In genomic region chr7:113099284-113099919, GRCh38 we compare ENCODE assay signal across 19 cellular contexts. TPM values are rescaled to one million over a fixed set of nuclear protein-coding genes. Genes with fewer than 3 reads are reported as not detected.
DNase-seq lines count a peak whose midpoint lies in the region; ATAC-seq, FAIRE-seq and TF ChIP-seq lines count a peak whose summit lies in the region.
"Had no signal": no experiment of that assay in that cellular context is flagged by ENCODE, and none has a peak within 500 bp of the region (broad histone marks: within the 10 kb centered on the region; RNA-seq: fewer than 3 reads in every experiment).

No MANE protein-coding gene starts in this region.

- H4K20me1 ChIP-seq in OCI-LY1 (ENCODE audit: insufficient read depth, low read length): no peaks in the 10 kb centered on the region

- FAIRE-seq in pancreas (lab: Jason Lieb, UNC): no peak

- peak; percentile 78 for ATAC-seq in foreskin keratinocyte
- ATAC-seq in pancreas: peak; percentile 57 to 80 (median 76)
- no peak for ATAC-seq in GM19397 (IDR thresholded peaks at IDR 0.05; ENCODE audit: unreplicated experiment)
- no peak for ATAC-seq in HG03469 (IDR thresholded peaks at IDR 0.05; ENCODE audit: unreplicated experiment)
- ATAC-seq in GM18511 (IDR thresholded peaks at IDR 0.05; ENCODE audit: unreplicated experiment): no peak
- ATAC-seq: gastrocnemius medialis had no signal

- H3K27me3 ChIP-seq in OCI-LY1 (ENCODE audit: insufficient read depth, low read length) (no peaks in the 10 kb centered on the region), foreskin keratinocyte (no peaks in the 10 kb centered on the region), pancreas (no peaks in the 10 kb centered on the region)
- H3K27me3 ChIP-seq: brain microvascular endothelial cell, gastrocnemius medialis had no signal

- no peak overlapping the region for H3K9ac ChIP-seq in OCI-LY1 (ENCODE audit: low read length)

- WGBS in pancreas, 2 donors: 12 to 15% methylated on average over 3 of the region's 3 CpGs

- H3K27ac Mint-ChIP-seq in Calu3 (ENCODE audit: unreplicated experiment): no peak overlapping the region
- H3K27ac Mint-ChIP-seq: activated naive CD4-positive, alpha-beta T cell treated with anti-CD3 and anti-CD28 coated beads for 36 hours had no signal

- H3K4me3 ChIP-seq in OCI-LY1 (ENCODE audit: low read depth, low read length, poor library complexity, severe bottlenecking) (no peak overlapping the region), pancreas (peak overlapping the region in 2 of 4 donors; percentile 4 to 7)
- H3K4me3 ChIP-seq: gastrocnemius medialis had no signal

- H3K4me1 ChIP-seq in OCI-LY1 (ENCODE audit: insufficient read depth, low read length, severe bottlenecking) (peaks cover 21% of the 10 kb centered on the region), foreskin keratinocyte (peaks cover 10% of the 10 kb centered on the region), pancreas (peaks cover 0 to 12% (median 0%) of the 10 kb centered on the region in 3 donors)
- H3K4me1 ChIP-seq: gastrocnemius medialis had no signal

- H3K9me3 Mint-ChIP-seq in Calu3 (ENCODE audit: low read depth, unreplicated experiment): no peaks in the 10 kb centered on the region
- H3K9me3 Mint-ChIP-seq: activated naive CD4-positive, alpha-beta T cell treated with anti-CD3 and anti-CD28 coated beads for 36 hours had no signal

- H3K27me3 Mint-ChIP-seq in Calu3 (ENCODE audit: unreplicated experiment): peaks cover 29% of the 10 kb centered on the region

- no peaks in the 10 kb centered on the region for H3K36me3 ChIP-seq in OCI-LY1 (ENCODE audit: insufficient read depth, low read length)
- H3K36me3 ChIP-seq in pancreas: no peaks in the 10 kb centered on the region
- H3K36me3 ChIP-seq: brain microvascular endothelial cell, gastrocnemius medialis had no signal

- TF ChIP-seq CTCF in Calu3 (IDR thresholded peaks at IDR 0.05; ENCODE audit: unreplicated experiment): no peak
- no peak for TF ChIP-seq CTCF in OCI-LY1 (IDR thresholded peaks at IDR 0.05; ENCODE audit: low read length)
- no peak for TF ChIP-seq CTCF in foreskin keratinocyte (conservative IDR thresholded peaks at IDR 0.05)
- no peak for TF ChIP-seq CTCF in pancreas (IDR thresholded peaks at IDR 0.05)

- peak overlapping the region; percentile 44; the same call in 1 of the 2 replicates for H3K4me2 ChIP-seq in OCI-LY1 (ENCODE audit: low read length)

- no peaks in the 10 kb centered on the region for H3K79me2 ChIP-seq in OCI-LY1 (ENCODE audit: insufficient read depth, low read length)

- no TSS peak for BruUV-seq in Calu3 (replicated peaks; lab: Mats Ljungman, UMichigan)

- DNase-seq in Calu3 (peak; percentile 31), foreskin keratinocyte (peak; percentile 78 to 87), pancreas (no peak), NCI-H446 treated with DMSO at 0.1 percent for 48 hours (lab: John Stamatoyannopoulos, UW) (no peak)
- DNase-seq: activated CD4-positive, CD25-positive, alpha-beta regulatory T cell treated with anti-CD3 and anti-CD28 coated beads, Interleukin-2, amount 50 U/mL, for 72 hours; activated CD8-positive, alpha-beta memory T cell treated with anti-CD3 and anti-CD28 coated beads, Interleukin-2, amount 50 U/mL, for 4 hours; activated naive CD4-positive, alpha-beta T cell treated with anti-CD3 and anti-CD28 coated beads for 36 hours; gastrocnemius medialis; GDM1; NCI-H187 treated with DMSO at 0.1 percent for 48 hours; NCI-H748 treated with DMSO at 0.1 percent for 48 hours; posterior cingulate gyrus had no signal

- intact Hi-C loops in Calu3 (cut with micrococcal nuclease; ENCODE audit: unreplicated experiment): no loop called here
- intact Hi-C loops in pancreas (cut with DNase I): no loop called here

- CTCF ChIA-PET in Calu3 (lab: Charles Lee): interaction anchor here (0.7 to 1.5 kb wide), 2 partner anchors 13 to 60 kb away, joined by 3 read pairs; partner anchors contain the start of gene GPR85

- H3K36me3 Mint-ChIP-seq in Calu3 (ENCODE audit: insufficient read depth, unreplicated experiment): no peaks in the 10 kb centered on the region

- H3F3A ChIP-seq in OCI-LY1 (ENCODE audit: insufficient read depth, low read length): no peaks in the 10 kb centered on the region

- no peak overlapping the region for H3K4me3 Mint-ChIP-seq in Calu3 (ENCODE audit: low read depth, unreplicated experiment)
- H3K4me3 Mint-ChIP-seq: activated naive CD4-positive, alpha-beta T cell treated with anti-CD3 and anti-CD28 coated beads for 36 hours had no signal

- no peaks in the 10 kb centered on the region for H3K9me2 ChIP-seq in OCI-LY1 (ENCODE audit: low read depth, low read length)

- H3K9me3 ChIP-seq in OCI-LY1 (ENCODE audit: low read length) (no peaks in the 10 kb centered on the region; the same call in 1 of the 2 replicates), pancreas (no peaks in the 10 kb centered on the region)
- H3K9me3 ChIP-seq: gastrocnemius medialis had no signal

- no peak overlapping the region for H2AFZ ChIP-seq in OCI-LY1 (ENCODE audit: low read length)

- peak overlapping the region; percentile 14 for H3K27ac ChIP-seq in OCI-LY1 (ENCODE audit: low read depth, low read length, poor library complexity, severe bottlenecking)
- no peak overlapping the region for H3K27ac ChIP-seq in foreskin keratinocyte
- H3K27ac ChIP-seq in pancreas: peak overlapping the region in 3 of 4 donors; percentile 6 to 39 (median 38)
- H3K27ac ChIP-seq: brain microvascular endothelial cell, gastrocnemius medialis, RWPE1 had no signal

- no peaks in the 10 kb centered on the region for H3K4me1 Mint-ChIP-seq in Calu3 (ENCODE audit: low read depth, unreplicated experiment)

RNA-seq across cellular contexts. Expression of gene GPR85, which starts 12.8 kb away (rescaled TPM):
- total RNA-seq in Calu3 (2022): not detected in 2 replicates
- total RNA-seq in foreskin keratinocyte: 0.63 and 0.68 TPM in 2 replicates
- 0.56 and 0.74 TPM in 2 replicates for polyA plus RNA-seq in foreskin keratinocyte
- under 1 TPM in 5 of 6 donors, not detected in 1; 0.06 to 0.28 (median 0.23) TPM for total RNA-seq in pancreas
- polyA plus RNA-seq in pancreas: 1 to 10 TPM in 1 of 2 donors, under 1 TPM in 1; 0.11 to 1.2 TPM
- total RNA-seq: activated naive CD4-positive, alpha-beta T cell treated with anti-CD3 and anti-CD28 coated beads for 36 hours; T-helper 2 cell treated with Interferon-gamma antibody and Interleukin-4, amounts not matched to agents 100 ng/mL and 5 ng/mL, for 36 hours had no signal

RNA-seq across cellular contexts. Expression of gene SMIM30, which starts 19.0 kb away (rescaled TPM):
- total RNA-seq in Calu3 (2022) (35.9 and 42.2 TPM in 2 replicates), foreskin keratinocyte (63.2 and 71.1 TPM in 2 replicates), pancreas (10 to 100 TPM; 12.4 to 24.2 (median 18.1) TPM)
- polyA plus RNA-seq in foreskin keratinocyte (68.9 and 73.8 TPM in 2 replicates), pancreas (10 to 100 TPM; 48.7 to 50.8 TPM)

Comparison
In these comparisons a context has a peak if more than half of its experiments do, and no peak if none do; other contexts are left out.
1. DNase-seq: peak in Calu3 (single experiment) and foreskin keratinocyte (2 of 2); none in pancreas (0 of 6) and NCI-H446 treated with DMSO at 0.1 percent for 48 hours (single experiment).
2. ATAC-seq: peak in foreskin keratinocyte (single experiment) and pancreas (4 of 4); none in GM19397 (single experiment), HG03469 (single experiment) and GM18511 (single experiment).